Comparison of ENCODE assay signal across 15 cellular contexts in the genomic region with DNA sequence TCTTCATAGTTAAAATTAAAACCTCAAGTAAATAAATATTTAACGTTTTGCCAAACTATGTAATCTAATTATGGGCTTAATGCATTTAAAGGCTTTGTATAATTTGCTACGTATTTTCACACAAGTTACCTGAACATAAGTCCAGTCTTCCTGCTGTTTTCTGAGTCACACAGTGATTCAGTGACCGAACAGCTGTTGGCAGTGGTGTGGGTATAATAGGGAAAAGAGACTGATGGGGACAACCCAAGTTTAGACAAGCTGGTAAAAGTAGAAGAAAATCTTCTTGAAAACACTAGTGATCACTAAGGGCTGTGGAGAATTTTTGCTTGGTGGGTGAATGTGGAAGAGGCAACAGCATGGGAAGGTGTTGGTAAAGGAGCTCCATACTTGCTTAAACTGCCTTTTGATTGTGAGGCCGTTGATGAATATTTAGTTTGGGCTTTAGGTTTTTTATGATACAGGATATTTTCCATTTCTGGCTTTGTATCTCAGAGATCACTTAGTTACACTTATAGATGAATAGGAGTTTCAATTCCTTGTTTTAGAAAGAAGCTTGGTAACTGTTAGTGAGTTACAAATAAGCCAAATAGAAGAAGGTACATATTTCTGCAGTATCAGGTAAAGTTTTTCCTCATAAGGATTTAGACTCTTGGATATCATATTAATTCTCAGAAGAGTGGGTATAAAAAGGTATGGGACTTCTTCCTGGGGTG. TPM values are rescaled to one million over a fixed set of nuclear protein-coding genes. Genes with fewer than 3 reads are reported as not detected.
DNase-seq lines count a peak whose midpoint lies in the region; ATAC-seq, FAIRE-seq and TF ChIP-seq lines count a peak whose summit lies in the region.
"Had no signal": no experiment of that assay in that cellular context is flagged by ENCODE, and none has a peak within 500 bp of the region (broad histone marks: within the 10 kb centered on the region; RNA-seq: fewer than 3 reads in every experiment).

No MANE protein-coding gene starts in this region.

- peaks cover 3% of the 10 kb centered on the region for H3K9me3 Mint-ChIP-seq in natural killer cell treated with Interleukin-12 subunit alpha and Interleukin-12 subunit beta and Interleukin-15 and Interleukin-18, amount 100 ng/mL, for 72 hours
- H3K9me3 Mint-ChIP-seq: activated T-helper 1 cell treated with anti-CD3 and anti-CD28 coated beads, Interleukin-12 subunit alpha, Interleukin-12 subunit beta, Interleukin-2, Interleukin-4 antibody, amounts not matched to agents 30 ng/mL and 10 ng/mL and 1 ng/mL, durations not matched to agents 14 hours and 24 hours and 36 hours; nephron; stimulated activated effector memory CD8-positive, alpha-beta T cell treated with anti-CD3 and anti-CD28 coated beads, Interleukin-12 subunit alpha, Interleukin-12 subunit beta, amount 100 ng/mL, for 72 hours had no signal

- ATAC-seq in GM18502 (IDR thresholded peaks at IDR 0.05; ENCODE audit: poor library complexity, unreplicated experiment) (peak; percentile 62), GM21528 (IDR thresholded peaks at IDR 0.05; ENCODE audit: low FRiP score, unreplicated experiment) (peak; percentile 58), HG03378 (IDR thresholded peaks at IDR 0.05; ENCODE audit: unreplicated experiment) (peak; percentile 76), omental fat pad (ENCODE audit: low FRiP score) (no peak)
- ATAC-seq in natural killer cell treated with Interleukin-12 subunit alpha and Interleukin-12 subunit beta and Interleukin-15 and Interleukin-18, amount 100 ng/mL, for 72 hours: no peak
- ATAC-seq: stimulated activated effector memory CD8-positive, alpha-beta T cell treated with anti-CD3 and anti-CD28 coated beads, Interleukin-12 subunit alpha, Interleukin-12 subunit beta, amount 100 ng/mL, for 72 hours had no signal

- no peak overlapping the region for H3K4me3 Mint-ChIP-seq in natural killer cell treated with Interleukin-12 subunit alpha and Interleukin-12 subunit beta and Interleukin-15 and Interleukin-18, amount 100 ng/mL, for 72 hours
- H3K4me3 Mint-ChIP-seq: activated T-helper 1 cell treated with anti-CD3 and anti-CD28 coated beads, Interleukin-12 subunit alpha, Interleukin-12 subunit beta, Interleukin-2, Interleukin-4 antibody, amounts not matched to agents 30 ng/mL and 10 ng/mL and 1 ng/mL, durations not matched to agents 14 hours and 24 hours and 36 hours; nephron; stimulated activated effector memory CD8-positive, alpha-beta T cell treated with anti-CD3 and anti-CD28 coated beads, Interleukin-12 subunit alpha, Interleukin-12 subunit beta, amount 100 ng/mL, for 72 hours had no signal

- no peak overlapping the region for H3K27ac Mint-ChIP-seq in natural killer cell treated with Interleukin-12 subunit alpha and Interleukin-12 subunit beta and Interleukin-15 and Interleukin-18, amount 100 ng/mL, for 72 hours
- H3K27ac Mint-ChIP-seq: activated T-helper 1 cell treated with anti-CD3 and anti-CD28 coated beads, Interleukin-12 subunit alpha, Interleukin-12 subunit beta, Interleukin-2, Interleukin-4 antibody, amounts not matched to agents 30 ng/mL and 10 ng/mL and 1 ng/mL, durations not matched to agents 14 hours and 24 hours and 36 hours; nephron; stimulated activated effector memory CD8-positive, alpha-beta T cell treated with anti-CD3 and anti-CD28 coated beads, Interleukin-12 subunit alpha, Interleukin-12 subunit beta, amount 100 ng/mL, for 72 hours had no signal

- H3K36me3 ChIP-seq in bronchial epithelial cell (ENCODE audit: control insufficient read depth, insufficient read depth, low read length): no peaks in the 10 kb centered on the region

- H3K36me3 Mint-ChIP-seq in natural killer cell treated with Interleukin-12 subunit alpha and Interleukin-12 subunit beta and Interleukin-15 and Interleukin-18, amount 100 ng/mL, for 72 hours: no peaks in the 10 kb centered on the region
- H3K36me3 Mint-ChIP-seq: stimulated activated effector memory CD8-positive, alpha-beta T cell treated with anti-CD3 and anti-CD28 coated beads, Interleukin-12 subunit alpha, Interleukin-12 subunit beta, amount 100 ng/mL, for 72 hours had no signal

- FAIRE-seq in bronchial epithelial cell (lab: Jason Lieb, UNC): peak; percentile 83
- FAIRE-seq: islet of Langerhans had no signal

- TF ChIP-seq CTCF in bronchial epithelial cell (IDR thresholded peaks at IDR 0.05; ENCODE audit: insufficient read depth, low read length, severe bottlenecking) (no peak), omental fat pad (IDR thresholded peaks at IDR 0.05) (no peak)

- peak; percentile 86 for DNase-seq in bronchial epithelial cell (ENCODE audit: low read depth)
- no peak for DNase-seq in SIG-M5 (lab: John Stamatoyannopoulos, UW)
- no peak for DNase-seq in natural killer cell treated with Interleukin-12 subunit alpha and Interleukin-12 subunit beta and Interleukin-15 and Interleukin-18, amount 100 ng/mL, for 72 hours (ENCODE audit: low spot score)
- DNase-seq in MV-4-11 (lab: John Stamatoyannopoulos, UW): no peak
- no peak for DNase-seq in omental fat pad (ENCODE audit: low spot score)
- DNase-seq: activated CD4-positive, CD25-positive, alpha-beta regulatory T cell; NCI-H146 had no signal

- no peak overlapping the region for H3K4me3 ChIP-seq in bronchial epithelial cell (ENCODE audit: low read depth, low read length)
- H3K4me3 ChIP-seq: BLaER1 treated with 17β-estradiol and CSF1 and Interleukin-3, amounts not matched to agents 10 nM and 100 nM had no signal

- H3K27me3 Mint-ChIP-seq in natural killer cell treated with Interleukin-12 subunit alpha and Interleukin-12 subunit beta and Interleukin-15 and Interleukin-18, amount 100 ng/mL, for 72 hours: no peaks in the 10 kb centered on the region

- no peaks in the 10 kb centered on the region for H3K4me1 Mint-ChIP-seq in natural killer cell treated with Interleukin-12 subunit alpha and Interleukin-12 subunit beta and Interleukin-15 and Interleukin-18, amount 100 ng/mL, for 72 hours (ENCODE audit: low read depth in 2 of 2)
- H3K4me1 Mint-ChIP-seq: nephron; stimulated activated effector memory CD8-positive, alpha-beta T cell treated with anti-CD3 and anti-CD28 coated beads, Interleukin-12 subunit alpha, Interleukin-12 subunit beta, amount 100 ng/mL, for 72 hours had no signal

- H3K27me3 ChIP-seq in bronchial epithelial cell (ENCODE audit: control insufficient read depth, insufficient read depth, low read length): no peaks in the 10 kb centered on the region

RNA-seq across cellular contexts. Expression of gene LRRK2, which starts 23.9 kb away (rescaled TPM):
- 0.26 and 0.90 TPM in 2 replicates for total RNA-seq in bronchial epithelial cell
- under 1 TPM; 0.29 to 0.47 TPM for total RNA-seq in natural killer cell treated with Interleukin-12 subunit alpha and Interleukin-12 subunit beta and Interleukin-15 and Interleukin-18, amount 100 ng/mL, for 72 hours
- 10 to 100 TPM in 3 of 4 donors, 1 to 10 TPM in 1; 9.0 to 55.6 (median 15.4) TPM for total RNA-seq in omental fat pad
- total RNA-seq: activated T-helper 1 cell treated with anti-CD3 and anti-CD28 coated beads, Interleukin-12 subunit alpha, Interleukin-12 subunit beta, Interleukin-2, Interleukin-4 antibody, amounts not matched to agents 30 ng/mL and 10 ng/mL and 1 ng/mL, durations not matched to agents 14 hours and 24 hours and 36 hours had no signal

Comparison
In these comparisons a context has a peak if more than half of its experiments do, and no peak if none do; other contexts are left out.
1. ATAC-seq: peak in GM18502 (single experiment), GM21528 (single experiment) and HG03378 (single experiment); none in natural killer cell treated with Interleukin-12 subunit alpha and Interleukin-12 subunit beta and Interleukin-15 and Interleukin-18, amount 100 ng/mL, for 72 hours (0 of 2) and omental fat pad (single experiment).